28 cellular contexts compared by ENCODE assay signal in genomic region chr10:27911006-27911405, GRCh38.
"Had no signal": no experiment of that assay in that cellular context is flagged by ENCODE, and none has a peak within 500 bp of the region (broad histone marks: within the 10 kb centered on the region; RNA-seq: fewer than 3 reads in every experiment).

No MANE protein-coding gene starts in this region.

- H3K27ac Mint-ChIP-seq: activated CD4-positive, alpha-beta T cell treated with anti-CD3 and anti-CD28 coated beads, Interleukin-2, amount 10 ng/mL, durations not matched to agents 24 days and 14 days; activated CD8-positive, alpha-beta T cell treated with anti-CD3 and anti-CD28 coated beads for 36 hours; activated naive CD8-positive, alpha-beta T cell treated with anti-CD3 and anti-CD28 coated beads for 36 hours; activated T-cell treated with anti-CD3 and anti-CD28 coated beads, Interleukin-2, amount 50 U/mL, for 72 hours; activated T-helper 17 cell treated with anti-CD3 and anti-CD28 coated beads, Interleukin-2, amount 50 U/mL, for 72 hours had no signal

- H3K36me3 ChIP-seq: ascending aorta, breast epithelium, MG63, WERI-Rb-1 had no signal

- H3K27me3 ChIP-seq: ascending aorta, breast epithelium, MG63 had no signal

- H3K4me3 Mint-ChIP-seq: activated CD4-positive, alpha-beta T cell treated with anti-CD3 and anti-CD28 coated beads, Interleukin-2, amount 10 ng/mL, durations not matched to agents 24 days and 14 days; activated CD8-positive, alpha-beta T cell treated with anti-CD3 and anti-CD28 coated beads for 36 hours; activated naive CD8-positive, alpha-beta T cell treated with anti-CD3 and anti-CD28 coated beads for 36 hours; activated T-cell treated with anti-CD3 and anti-CD28 coated beads, Interleukin-2, amount 50 U/mL, for 72 hours; activated T-helper 17 cell treated with anti-CD3 and anti-CD28 coated beads, Interleukin-2, amount 50 U/mL, for 72 hours had no signal

- H3K4me1 Mint-ChIP-seq: activated CD4-positive, alpha-beta T cell treated with anti-CD3 and anti-CD28 coated beads, Interleukin-2, amount 10 ng/mL, durations not matched to agents 24 days and 14 days; activated naive CD8-positive, alpha-beta T cell treated with anti-CD3 and anti-CD28 coated beads for 36 hours; activated T-helper 17 cell treated with anti-CD3 and anti-CD28 coated beads, Interleukin-2, amount 50 U/mL, for 72 hours had no signal

- H3K4me3 ChIP-seq: ascending aorta, breast epithelium, MG63 had no signal

- H3K4me1 ChIP-seq: ascending aorta, breast epithelium had no signal

- H3K9me3 Mint-ChIP-seq: activated CD4-positive, alpha-beta T cell treated with anti-CD3 and anti-CD28 coated beads, Interleukin-2, amount 10 ng/mL, durations not matched to agents 24 days and 14 days; activated CD8-positive, alpha-beta T cell treated with anti-CD3 and anti-CD28 coated beads for 36 hours; activated T-helper 17 cell treated with anti-CD3 and anti-CD28 coated beads, Interleukin-2, amount 50 U/mL, for 72 hours had no signal

- H3K27ac ChIP-seq: ascending aorta, breast epithelium, WERI-Rb-1 had no signal

- DNase-seq: activated CD4-positive, alpha-beta T cell treated with anti-CD3 and anti-CD28 coated beads, Interleukin-2, amount 10 ng/mL, durations not matched to agents 24 days and 14 days; activated CD4-positive, alpha-beta T cell treated with anti-CD3 and anti-CD28 coated beads, Interleukin-2, amount 50 U/mL, for 4 hours; activated CD8-positive, alpha-beta T cell treated with anti-CD3 and anti-CD28 coated beads for 36 hours; activated effector memory CD4-positive, alpha-beta T cell treated with anti-CD3 and anti-CD28 coated beads, Interleukin-2, amount 50 U/mL, for 16 hours; activated naive CD4-positive, alpha-beta T cell; activated naive CD4-positive, alpha-beta T cell treated with anti-CD3 and anti-CD28 coated beads, Interleukin-2, amount 50 U/mL, for 16 hours; activated naive CD8-positive, alpha-beta T cell treated with anti-CD3 and anti-CD28 coated beads for 36 hours; activated T-cell treated with anti-CD3 and anti-CD28 coated beads, Interleukin-2, amount 50 U/mL, for 1 hour; activated T-cell treated with anti-CD3 and anti-CD28 coated beads, Interleukin-2, amount 50 U/mL, for 72 hours; amygdala; Kasumi-1; KG1; MG63; NCI-H1048; NCI-H1105 treated with DMSO at 0.1 percent for 48 hours; NCI-H1436; NCI-H1694; NCI-H1930; NCI-H2081 treated with DMSO at 0.1 percent for 48 hours; NCI-H446 treated with DMSO at 0.1 percent for 48 hours; NCI-H524; RPMI8226; SHP77 treated with DMSO at 0.1 percent for 48 hours; T1000; WERI-Rb-1 had no signal

- H3K9me3 ChIP-seq: ascending aorta, breast epithelium had no signal

- H3K27me3 Mint-ChIP-seq: activated CD8-positive, alpha-beta T cell treated with anti-CD3 and anti-CD28 coated beads for 36 hours; activated naive CD8-positive, alpha-beta T cell treated with anti-CD3 and anti-CD28 coated beads for 36 hours had no signal

- H3K36me3 Mint-ChIP-seq: activated naive CD8-positive, alpha-beta T cell treated with anti-CD3 and anti-CD28 coated beads for 36 hours had no signal
